In genomic region chrX:22527302-22527701, GRCh38 we compare ENCODE assay signal across 15 cellular contexts.
"Had no signal": no experiment of that assay in that cellular context is flagged by ENCODE, and none has a peak within 500 bp of the region (broad histone marks: within the 10 kb centered on the region; RNA-seq: fewer than 3 reads in every experiment).

No MANE protein-coding gene starts in this region.

- H3K27ac ChIP-seq: hepatocyte, left lung, neutrophil, tibial artery had no signal

- H2AFZ ChIP-seq: hepatocyte had no signal

- H3K36me3 ChIP-seq: left lung, neutrophil, tibial artery had no signal

- H3K9me3 Mint-ChIP-seq: activated T-cell treated with anti-CD3 and anti-CD28 coated beads, Interleukin-2, amount 50 U/mL, for 4 hours; WTC11 had no signal

- H3K27me3 ChIP-seq: hepatocyte, left lung, neutrophil, tibial artery had no signal

- H3K4me3 Mint-ChIP-seq: activated CD8-positive, alpha-beta T cell treated with anti-CD3 and anti-CD28 coated beads for 36 hours; activated T-cell treated with anti-CD3 and anti-CD28 coated beads, Interleukin-2, amount 50 U/mL, for 4 hours; natural killer cell; WTC11 had no signal

- H3K4me2 ChIP-seq: hepatocyte had no signal

- H3K36me3 Mint-ChIP-seq: activated naive CD4-positive, alpha-beta T cell treated with anti-CD3 and anti-CD28 coated beads, Interleukin-2, amount 50 U/mL, for 72 hours; natural killer cell; WTC11 had no signal

- H3K4me1 ChIP-seq: left lung, tibial artery had no signal

- H3K27me3 Mint-ChIP-seq: activated CD8-positive, alpha-beta T cell treated with anti-CD3 and anti-CD28 coated beads for 36 hours had no signal

- H3K27ac Mint-ChIP-seq: activated CD8-positive, alpha-beta T cell treated with anti-CD3 and anti-CD28 coated beads for 36 hours; activated naive CD4-positive, alpha-beta T cell treated with anti-CD3 and anti-CD28 coated beads, Interleukin-2, amount 50 U/mL, for 72 hours; natural killer cell; WTC11 had no signal

- DNase-seq: activated CD4-positive, alpha-beta T cell treated with anti-CD3 and anti-CD28 coated beads for 48 hours; activated CD8-positive, alpha-beta T cell treated with anti-CD3 and anti-CD28 coated beads for 36 hours; activated effector memory CD4-positive, alpha-beta T cell treated with anti-CD3 and anti-CD28 coated beads, Interleukin-2, amount 50 U/mL, for 16 hours; activated T-cell treated with anti-CD3 and anti-CD28 coated beads, Interleukin-2, amount 50 U/mL, for 4 hours; kidney; left lung; natural killer cell; posterior cingulate gyrus; retina; stimulated activated naive CD4-positive, alpha-beta T cell; tibial artery had no signal

- H3K4me1 Mint-ChIP-seq: natural killer cell, WTC11 had no signal

- H3K4me3 ChIP-seq: hepatocyte, left lung, tibial artery had no signal

- H3K9me3 ChIP-seq: left lung, neutrophil had no signal

- H3K79me2 ChIP-seq: hepatocyte had no signal

- ATAC-seq: activated CD8-positive, alpha-beta T cell treated with anti-CD3 and anti-CD28 coated beads for 36 hours; activated naive CD4-positive, alpha-beta T cell treated with anti-CD3 and anti-CD28 coated beads, Interleukin-2, amount 50 U/mL, for 72 hours; activated T-cell treated with anti-CD3 and anti-CD28 coated beads, Interleukin-2, amount 50 U/mL, for 4 hours; left lung; natural killer cell; WTC11 had no signal
